ENCODE assay signal across 1 cellular context in the genomic region with DNA sequence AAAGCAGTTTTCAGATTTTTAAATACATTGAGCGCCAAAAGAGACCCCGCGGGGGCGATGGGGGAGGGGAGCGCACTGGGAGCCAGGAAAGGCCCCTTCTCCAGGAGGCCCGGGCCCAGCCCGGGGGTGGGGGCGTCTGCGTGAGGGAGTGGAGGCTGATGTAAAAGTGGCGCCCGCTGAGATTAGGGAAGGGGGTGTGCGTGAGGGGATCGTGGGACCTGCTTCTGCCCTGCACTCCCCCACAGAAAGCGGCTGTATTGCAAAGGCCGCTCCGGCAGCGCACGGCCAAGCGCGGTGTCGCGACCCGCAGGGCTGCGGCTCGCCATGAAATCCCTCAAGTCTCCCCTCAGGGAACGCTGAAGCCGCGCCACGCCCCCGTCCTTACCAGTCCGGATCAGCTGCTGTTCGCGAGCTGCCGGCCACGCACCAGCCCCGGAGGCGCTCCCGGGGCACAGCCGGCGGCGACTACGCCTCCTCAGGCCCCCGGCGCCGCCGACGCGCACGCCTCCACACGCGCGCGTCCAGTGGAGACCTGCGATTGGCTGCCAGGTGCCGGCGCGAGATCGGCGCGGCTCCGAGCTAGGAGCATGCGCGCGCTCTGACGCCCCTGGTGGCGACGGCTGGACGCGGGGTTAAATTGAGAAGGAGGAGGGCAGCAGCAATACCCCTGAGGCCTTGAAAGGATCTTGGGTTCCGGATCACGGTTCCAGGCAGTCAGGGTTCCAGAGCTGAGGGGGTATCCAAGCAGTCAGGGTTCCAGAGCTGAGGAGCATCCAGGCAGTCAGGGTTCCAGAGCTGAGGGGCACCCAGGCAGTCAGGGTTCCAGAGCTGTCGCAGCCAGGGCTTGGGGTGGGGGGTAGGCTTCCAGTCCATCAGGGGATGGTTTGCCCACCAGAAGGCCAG.
TF ChIP-seq lines count a peak whose summit lies in the region.

A gene with protein sequence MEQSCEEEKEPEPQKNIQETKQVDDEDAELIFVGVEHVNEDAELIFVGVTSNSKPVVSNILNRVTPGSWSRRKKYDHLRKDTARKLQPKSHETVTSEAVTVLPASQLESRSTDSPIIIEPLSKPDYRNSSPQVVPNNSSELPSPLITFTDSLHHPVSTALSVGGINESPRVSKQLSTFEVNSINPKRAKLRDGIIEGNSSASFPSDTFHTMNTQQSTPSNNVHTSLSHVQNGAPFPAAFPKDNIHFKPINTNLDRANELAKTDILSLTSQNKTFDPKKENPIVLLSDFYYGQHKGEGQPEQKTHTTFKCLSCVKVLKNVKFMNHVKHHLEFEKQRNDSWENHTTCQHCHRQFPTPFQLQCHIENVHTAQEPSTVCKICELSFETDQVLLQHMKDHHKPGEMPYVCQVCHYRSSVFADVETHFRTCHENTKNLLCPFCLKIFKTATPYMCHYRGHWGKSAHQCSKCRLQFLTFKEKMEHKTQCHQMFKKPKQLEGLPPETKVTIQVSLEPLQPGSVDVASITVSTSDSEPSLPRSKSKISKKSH (minus strand): TSS at position 469 of the 903 bp plus-strand sequence. CDS start 19,344 bp downstream, outside the sequence.

TF ChIP-seq in IMR-90, 13 proteins besides CTCF, POLR2A, EP300 and RAD21 (continued from another document):
- TF ChIP-seq MAFK (IDR thresholded peaks at IDR 0.05; ENCODE audit: low read depth, low read length) (no peak), MAZ (IDR thresholded peaks at IDR 0.05; ENCODE audit: borderline replicate concordance, low read depth, low read length) (peak; percentile 44; the same call in 1 of the 2 replicates)
